Comparison of ENCODE assay signal across 12 cellular contexts in genomic region chr17:38917259-38917658, GRCh38. TPM values are rescaled to one million over a fixed set of nuclear protein-coding genes. Genes with fewer than 3 reads are reported as not detected.
DNase-seq lines count a peak whose midpoint lies in the region; ATAC-seq and TF ChIP-seq lines count a peak whose summit lies in the region.
"Had no signal": no experiment of that assay in that cellular context is flagged by ENCODE, and none has a peak within 500 bp of the region (broad histone marks: within the 10 kb centered on the region; RNA-seq: fewer than 3 reads in every experiment).

No MANE protein-coding gene starts in this region.

- H3K27ac Mint-ChIP-seq in activated CD4-positive, alpha-beta T cell treated with anti-CD3 and anti-CD28 coated beads, Interleukin-2, amount 10 ng/mL, durations not matched to agents 7 days and 5 days, result peak overlapping the region; percentile 58
- H3K27ac Mint-ChIP-seq in chondrocyte (ENCODE audit: unreplicated experiment), result peak overlapping the region; percentile 77

- H3K27ac ChIP-seq in OCI-LY3 (ENCODE audit: low read length), result no peak overlapping the region

- no peaks in the 10 kb centered on the region for H3K9me3 ChIP-seq in OCI-LY3 (ENCODE audit: insufficient read depth, low read length)

- no peak overlapping the region for H3K4me3 Mint-ChIP-seq in activated CD4-positive, alpha-beta T cell treated with anti-CD3 and anti-CD28 coated beads, Interleukin-2, amount 10 ng/mL, durations not matched to agents 7 days and 5 days
- H3K4me3 Mint-ChIP-seq in chondrocyte (ENCODE audit: unreplicated experiment), result no peak overlapping the region

- no peaks in the 10 kb centered on the region for H4K20me1 ChIP-seq in OCI-LY3 (ENCODE audit: insufficient read depth, low read length)

- H3K27me3 Mint-ChIP-seq in activated CD4-positive, alpha-beta T cell treated with anti-CD3 and anti-CD28 coated beads, Interleukin-2, amount 10 ng/mL, durations not matched to agents 7 days and 5 days, result no peaks in the 10 kb centered on the region
- H3K27me3 Mint-ChIP-seq in chondrocyte (ENCODE audit: low read depth), result no peaks in the 10 kb centered on the region

- H3K9me3 Mint-ChIP-seq in activated CD4-positive, alpha-beta T cell treated with anti-CD3 and anti-CD28 coated beads, Interleukin-2, amount 10 ng/mL, durations not matched to agents 7 days and 5 days, result no peaks in the 10 kb centered on the region
- H3K9me3 Mint-ChIP-seq in chondrocyte (ENCODE audit: low read depth), result no peaks in the 10 kb centered on the region

- H2AFZ ChIP-seq in OCI-LY3 (ENCODE audit: low read depth, low read length), result no peak overlapping the region

- no peak overlapping the region for H3K4me2 ChIP-seq in OCI-LY3 (ENCODE audit: low read length)

- POLR2A ChIA-PET in activated CD4-positive, alpha-beta T cell treated with anti-CD3 and anti-CD28 coated beads, Interleukin-2, amount 10 ng/mL, durations not matched to agents 7 days and 5 days (lab: Charles Lee), result interaction anchor here (0.5 kb wide), 1 partner anchor 31 kb away, joined by 5 read pairs; no protein-coding TSS in a partner anchor

- H3K36me3 ChIP-seq in OCI-LY3 (replicated peaks; ENCODE audit: low read depth, low read length), result peaks cover 25% of the 10 kb centered on the region

- no peak for ATAC-seq in GM21528 (IDR thresholded peaks at IDR 0.05; ENCODE audit: low FRiP score, unreplicated experiment)
- ATAC-seq in HG03571 (IDR thresholded peaks at IDR 0.05; ENCODE audit: unreplicated experiment), result no peak
- ATAC-seq: left cardiac atrium; stimulated activated naive CD8-positive, alpha-beta T cell treated with anti-CD3 and anti-CD28 coated beads, Interleukin-15, Interleukin-2, amounts not matched to agents 100 U/mL and 50 U/mL, for 24 hours had no signal

- H3K4me1 ChIP-seq in OCI-LY3 (ENCODE audit: low read length), result no peaks in the 10 kb centered on the region

- CTCF ChIA-PET in activated CD4-positive, alpha-beta T cell treated with anti-CD3 and anti-CD28 coated beads, Interleukin-2, amount 10 ng/mL, durations not matched to agents 7 days and 5 days (lab: Charles Lee), result interaction anchor here (0.7 to 1.1 kb wide), 2 partner anchors 26 to 458 kb away, joined by 3 to 5 read pairs; no protein-coding TSS in a partner anchor

- H3K79me2 ChIP-seq in OCI-LY3 (ENCODE audit: low read length), result no peaks in the 10 kb centered on the region

- peaks cover 49% of the 10 kb centered on the region for H3K36me3 Mint-ChIP-seq in activated CD4-positive, alpha-beta T cell treated with anti-CD3 and anti-CD28 coated beads, Interleukin-2, amount 10 ng/mL, durations not matched to agents 7 days and 5 days (ENCODE audit: low read depth)
- H3K36me3 Mint-ChIP-seq in chondrocyte (ENCODE audit: low read depth), result peaks cover 56% of the 10 kb centered on the region

- H3K9ac ChIP-seq in OCI-LY3 (ENCODE audit: low read length), result no peak overlapping the region

- no peak overlapping the region for H3K4me3 ChIP-seq in OCI-LY3 (ENCODE audit: low read length)

- DNase-seq in activated CD4-positive, alpha-beta T cell treated with anti-CD3 and anti-CD28 coated beads, Interleukin-2, amount 10 ng/mL, durations not matched to agents 7 days and 5 days, result no peak
- no peak for DNase-seq in activated CD4-positive, alpha-beta T cell treated with anti-CD3 and anti-CD28 coated beads for 1 hour
- DNase-seq in chondrocyte (ENCODE audit: low spot score) (no peak), cerebellum (ENCODE audit: low spot score) (no peak)
- DNase-seq in stimulated activated CD8-positive, alpha-beta memory T cell treated with anti-CD3 and anti-CD28 coated beads, Interleukin-4, amount 100 ng/mL, for 48 hours, result peak; percentile 18
- DNase-seq: left cardiac atrium; stimulated activated naive CD8-positive, alpha-beta T cell treated with anti-CD3 and anti-CD28 coated beads, Interleukin-15, Interleukin-2, amounts not matched to agents 100 U/mL and 50 U/mL, for 24 hours had no signal

- peak; percentile 26; the same call in 1 of the 2 replicates for TF ChIP-seq CTCF in OCI-LY3 (IDR thresholded peaks at IDR 0.05; ENCODE audit: low read depth, low read length)
- TF ChIP-seq CTCF in chondrocyte (IDR thresholded peaks at IDR 0.05), result peak; percentile 43

- H3K4me1 Mint-ChIP-seq in activated CD4-positive, alpha-beta T cell treated with anti-CD3 and anti-CD28 coated beads, Interleukin-2, amount 10 ng/mL, durations not matched to agents 7 days and 5 days, result peaks cover 19% of the 10 kb centered on the region
- H3K4me1 Mint-ChIP-seq in chondrocyte (ENCODE audit: low read depth), result peaks cover 62% of the 10 kb centered on the region

- no peaks in the 10 kb centered on the region for H3K27me3 ChIP-seq in OCI-LY3 (ENCODE audit: low read depth, low read length)

RNA-seq across cellular contexts. Expression of gene LASP1, which starts 47.4 kb away (rescaled TPM):
- 100 to 1,000 TPM; 189 to 200 TPM for total RNA-seq in activated CD4-positive, alpha-beta T cell treated with anti-CD3 and anti-CD28 coated beads, Interleukin-2, amount 10 ng/mL, durations not matched to agents 7 days and 5 days
- total RNA-seq in chondrocyte (444 to 599 TPM (median 593 TPM) in 3 replicates), cerebellum (49.1 TPM)

RNA-seq across cellular contexts. Expression of gene FBXO47, which starts 49.9 kb away (rescaled TPM):
- total RNA-seq in activated CD4-positive, alpha-beta T cell treated with anti-CD3 and anti-CD28 coated beads, Interleukin-2, amount 10 ng/mL, durations not matched to agents 7 days and 5 days, result not detected
- total RNA-seq in chondrocyte, result not detected in 3 replicates
- not detected for total RNA-seq in cerebellum
- total RNA-seq: frontal cortex; left cardiac atrium; T-helper 1 cell treated with Interleukin-12 subunit alpha and Interleukin-12 subunit beta and Interleukin-4 antibody, amounts not matched to agents 30 ng/mL and 1 ng/mL, for 36 hours had no signal
